Comparison of ENCODE assay signal across 13 cellular contexts in the genomic region with DNA sequence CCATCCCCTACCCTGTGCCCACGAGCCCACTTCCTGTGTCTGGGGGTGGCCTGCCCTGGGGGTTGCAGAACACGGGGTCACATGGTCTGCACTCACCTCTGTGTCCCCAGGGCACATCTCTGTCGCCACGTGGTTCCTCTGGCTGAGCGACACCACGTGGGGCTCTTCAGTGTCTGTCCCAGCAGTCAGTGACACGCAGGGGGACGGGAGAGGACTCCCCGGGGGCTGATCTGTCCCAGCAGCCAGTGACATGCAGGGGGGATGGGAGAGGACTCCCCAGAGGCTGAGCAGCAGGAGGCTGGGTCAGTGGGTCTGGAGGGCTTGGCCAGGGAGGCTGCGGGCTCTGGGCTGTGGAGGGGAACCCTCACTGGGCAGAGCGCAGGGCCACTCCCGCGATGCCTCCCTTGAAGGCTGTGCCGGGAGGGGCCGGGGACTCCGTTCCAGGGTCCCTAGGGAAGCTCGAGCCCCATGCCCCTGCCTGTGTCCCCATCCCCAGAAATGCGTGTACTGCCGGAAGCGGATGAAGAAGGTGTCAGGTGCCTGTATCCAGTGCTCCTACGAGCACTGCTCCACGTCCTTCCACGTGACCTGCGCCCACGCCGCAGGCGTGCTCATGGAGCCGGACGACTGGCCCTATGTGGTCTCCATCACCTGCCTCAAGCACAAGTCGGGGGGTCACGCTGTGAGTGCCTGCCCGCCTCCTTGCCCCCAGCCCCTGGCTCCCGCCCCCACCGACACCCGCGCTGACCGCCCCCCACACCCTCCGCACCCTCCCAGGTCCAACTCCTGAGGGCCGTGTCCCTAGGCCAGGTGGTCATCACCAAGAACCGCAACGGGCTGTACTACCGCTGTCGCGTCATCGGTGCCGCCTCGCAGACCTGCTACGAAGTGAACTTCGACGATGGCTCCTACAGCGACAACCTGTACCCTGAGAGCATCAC.
A peak's percentile ranks its signal among the peaks of the same experiment; 100 is the strongest.
DNase-seq lines count a peak whose midpoint lies in the region; ATAC-seq and TF ChIP-seq lines count a peak whose summit lies in the region.
"Had no signal": no experiment of that assay in that cellular context is flagged by ENCODE, and none has a peak within 500 bp of the region (broad histone marks: within the 10 kb centered on the region; RNA-seq: fewer than 3 reads in every experiment).

No MANE protein-coding gene starts in this region.

- H3K4me2 ChIP-seq in MM.1S (ENCODE audit: low read depth, low read length) (no peak overlapping the region), PC-9 (no peak overlapping the region), PC-3 (ENCODE audit: low read length) (no peak overlapping the region)

- DNase-seq in GM06990 (ENCODE audit: extremely low read depth, insufficient read length): peak; percentile 33
- peak; percentile 35 for DNase-seq in NAMALWA (ENCODE audit: low spot score)
- DNase-seq in germinal center (ENCODE audit: low spot score): peak; percentile 81
- DNase-seq in posterior cingulate gyrus: peak in 6 of 10 donors; percentile 4 to 75 (median 38)
- DNase-seq in MM.1S: no peak
- DNase-seq in PC-9: no peak
- no peak for DNase-seq in PC-3
- DNase-seq: GM23248, NCI-H1436 treated with DMSO at 0.1 percent for 48 hours, NCI-H345, transverse colon had no signal

- intact Hi-C loops in posterior cingulate gyrus (cut with DNase I) (no loop called here), PC-9 (cut with micrococcal nuclease; ENCODE audit: unreplicated experiment) (no loop called here), PC-3 (cut with micrococcal nuclease) (no loop called here)

- H3F3A ChIP-seq in MM.1S (ENCODE audit: insufficient read depth, low read length) (no peaks in the 10 kb centered on the region), PC-9 (ENCODE audit: insufficient read depth, low read depth) (no peaks in the 10 kb centered on the region), PC-3 (ENCODE audit: low read length, unreplicated experiment) (no peaks in the 10 kb centered on the region)

- POLR2A ChIA-PET in PC-9 (lab: Charles Lee; ENCODE audit: unreplicated experiment): no interaction called here
- POLR2A ChIA-PET in PC-3 (lab: Charles Lee; ENCODE audit: unreplicated experiment): no interaction called here

- TF ChIP-seq CTCF in GM06990 (IDR thresholded peaks at IDR 0.05; ENCODE audit: insufficient read depth, low read length, poor library complexity, severe bottlenecking) (no peak), MM.1S (IDR thresholded peaks at IDR 0.05; ENCODE audit: low read length) (no peak), PC-9 (conservative IDR thresholded peaks at IDR 0.05) (no peak), PC-3 (conservative IDR thresholded peaks at IDR 0.05; ENCODE audit: low read depth, low read length) (no peak)

- H4K20me1 ChIP-seq in MM.1S (ENCODE audit: insufficient read depth, low read length): no peaks in the 10 kb centered on the region
- H4K20me1 ChIP-seq in PC-9 (ENCODE audit: insufficient read depth): no peaks in the 10 kb centered on the region
- no peaks in the 10 kb centered on the region for H4K20me1 ChIP-seq in PC-3 (ENCODE audit: low read length)

- H3K4me1 ChIP-seq in MM.1S (ENCODE audit: low read length) (no peaks in the 10 kb centered on the region), PC-9 (replicated peaks; ENCODE audit: insufficient read depth) (no peaks in the 10 kb centered on the region), PC-3 (ENCODE audit: insufficient read depth, low read length) (no peaks in the 10 kb centered on the region)
- H3K4me1 ChIP-seq: transverse colon had no signal

- H3K9me3 ChIP-seq in MM.1S (replicated peaks; ENCODE audit: insufficient read depth, low read length) (no peaks in the 10 kb centered on the region), PC-9 (ENCODE audit: insufficient read depth, low read depth) (no peaks in the 10 kb centered on the region), PC-3 (ENCODE audit: low read length) (no peaks in the 10 kb centered on the region)
- H3K9me3 ChIP-seq: gastrocnemius medialis, transverse colon had no signal

- no peaks in the 10 kb centered on the region for H3K79me2 ChIP-seq in MM.1S (ENCODE audit: low read length)
- H3K79me2 ChIP-seq in PC-9 (ENCODE audit: low read depth): no peaks in the 10 kb centered on the region
- no peaks in the 10 kb centered on the region for H3K79me2 ChIP-seq in PC-3 (ENCODE audit: low read length)

- CTCF ChIA-PET in PC-9 (lab: Charles Lee) (no interaction called here), PC-3 (lab: Charles Lee) (interaction anchor here (0.6 kb wide), 1 partner anchor 48 kb away, joined by 5 read pairs; no protein-coding TSS in a partner anchor)

- H3K36me3 ChIP-seq in GM06990 (ENCODE audit: control insufficient read depth, insufficient read depth, low read length): peaks cover 48% of the 10 kb centered on the region
- H3K36me3 ChIP-seq in MM.1S (replicated peaks; ENCODE audit: insufficient read depth, low read length): no peaks in the 10 kb centered on the region
- no peaks in the 10 kb centered on the region for H3K36me3 ChIP-seq in PC-9 (ENCODE audit: low read depth)
- H3K36me3 ChIP-seq in PC-3 (ENCODE audit: low read depth, low read length): 0 out of 2 replicates have a peak, but pooled peaks cover 3% of the 10 kb centered on the region

- no peak for ATAC-seq in PC-3
- ATAC-seq: gastrocnemius medialis, SK-N-SH treated with all-trans-retinoic acid at 6 μM for 48 hours had no signal

- H3K27me3 ChIP-seq in GM06990 (replicated peaks; ENCODE audit: control insufficient read depth, insufficient read depth, low read length): no peaks in the 10 kb centered on the region
- no peaks in the 10 kb centered on the region for H3K27me3 ChIP-seq in MM.1S (replicated peaks; ENCODE audit: insufficient read depth, low read length)
- no peaks in the 10 kb centered on the region for H3K27me3 ChIP-seq in PC-9 (ENCODE audit: insufficient read depth, low read depth)
- no peaks in the 10 kb centered on the region for H3K27me3 ChIP-seq in PC-3 (ENCODE audit: low read length)
- H3K27me3 ChIP-seq: gastrocnemius medialis, transverse colon had no signal

- H3K9ac ChIP-seq in MM.1S (ENCODE audit: low read length): no peak overlapping the region
- no peak overlapping the region for H3K9ac ChIP-seq in PC-3 (ENCODE audit: low read length)
- H3K9ac ChIP-seq: GM23248 had no signal

- no TSS peak for BruUV-seq in PC-9 (replicated peaks; lab: Mats Ljungman, UMichigan)
- BruUV-seq in PC-3 (replicated peaks; lab: Mats Ljungman, UMichigan): no TSS peak

- H3K4me3 ChIP-seq in GM06990 (replicated peaks; ENCODE audit: low read depth, low read length): no peak overlapping the region
- H3K4me3 ChIP-seq in MM.1S (ENCODE audit: low read length): no peak overlapping the region
- no peak overlapping the region for H3K4me3 ChIP-seq in PC-9
- no peak overlapping the region for H3K4me3 ChIP-seq in PC-3 (ENCODE audit: low read length)
- H3K4me3 ChIP-seq: gastrocnemius medialis, GM23248, transverse colon had no signal

- no peak overlapping the region for H3K27ac ChIP-seq in MM.1S (ENCODE audit: low read length)
- no peak overlapping the region for H3K27ac ChIP-seq in PC-9
- no peak overlapping the region for H3K27ac ChIP-seq in PC-3 (ENCODE audit: low read length)
- H3K27ac ChIP-seq: gastrocnemius medialis, GM23248, transverse colon had no signal

- H3K9me2 ChIP-seq in MM.1S (replicated peaks; ENCODE audit: insufficient read depth, low read length) (no peaks in the 10 kb centered on the region), PC-9 (ENCODE audit: insufficient read depth) (no peaks in the 10 kb centered on the region), PC-3 (replicated peaks; ENCODE audit: low read length) (no peaks in the 10 kb centered on the region)

- no peak overlapping the region for H2AFZ ChIP-seq in MM.1S (ENCODE audit: low read length)
- H2AFZ ChIP-seq in PC-9: no peak overlapping the region
- no peak overlapping the region for H2AFZ ChIP-seq in PC-3 (ENCODE audit: low read length)
- H2AFZ ChIP-seq: GM23248 had no signal

Comparison
In these comparisons a context has a peak if more than half of its experiments do, and no peak if none do; other contexts are left out.
1. DNase-seq: peak in GM06990 (single experiment), NAMALWA (single experiment), germinal center (single experiment) and posterior cingulate gyrus (6 of 10); none in MM.1S (single experiment), PC-9 (0 of 2) and PC-3 (single experiment).